Comparison of ENCODE assay signal across 1 cellular context in genomic region chr1:15848929-15849774, GRCh38.
TF ChIP-seq lines count a peak whose summit lies in the region.

No MANE protein-coding gene starts in this region.

TF ChIP-seq in GM12878, 131 proteins besides CTCF, POLR2A, EP300 and RAD21 (continued from another document):
- TF ChIP-seq MAX (IDR thresholded peaks at IDR 0.05; ENCODE audit: low read depth, low read length) (no peak; the same call in none of the 2 replicates), ESRRA (IDR thresholded peaks at IDR 0.05; ENCODE audit: low read length) (no peak), IRF5 (IDR thresholded peaks at IDR 0.05; ENCODE audit: borderline replicate concordance) (no peak), MYB (IDR thresholded peaks at IDR 0.05; ENCODE audit: borderline replicate concordance, low read depth, low read length) (no peak), BCL3 (IDR thresholded peaks at IDR 0.05; ENCODE audit: borderline replicate concordance, insufficient read depth, low read depth, low read length, poor library complexity, severe bottlenecking) (no peak)
TF ChIP-seq in GM12878: peak in this region for 21.
